In the genomic region with DNA sequence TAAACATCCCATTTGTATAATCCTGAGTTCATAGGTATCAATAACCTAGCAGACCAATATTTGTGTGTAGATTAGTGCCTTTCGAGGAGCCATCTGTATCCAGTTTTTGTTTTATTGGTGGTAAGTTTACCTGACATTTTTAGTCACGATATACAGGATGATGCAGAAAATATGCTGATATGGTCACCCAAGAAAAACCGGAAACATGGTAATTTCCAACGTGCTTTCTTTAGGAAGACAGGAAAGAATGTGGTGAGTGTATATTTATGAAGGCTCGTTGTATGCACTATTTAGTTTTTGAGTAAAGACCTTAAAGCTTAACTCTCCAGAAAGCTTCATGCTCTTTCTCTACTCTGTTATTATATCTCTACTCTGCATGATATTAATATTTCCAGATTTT, we compare ENCODE assay signal across 23 cellular contexts.
"Had no signal": no experiment of that assay in that cellular context is flagged by ENCODE, and none has a peak within 500 bp of the region (broad histone marks: within the 10 kb centered on the region; RNA-seq: fewer than 3 reads in every experiment).

No MANE protein-coding gene starts in this region.

- H3K4me1 ChIP-seq: esophagus squamous epithelium, gastrocnemius medialis had no signal

- H3K36me3 ChIP-seq: esophagus squamous epithelium, gastrocnemius medialis, heart right ventricle, left lung, lower lobe of right lung had no signal

- H3K27me3 ChIP-seq: esophagus squamous epithelium, gastrocnemius medialis, heart right ventricle, left lung had no signal

- ATAC-seq: esophagus mucosa; gastrocnemius medialis; heart right ventricle; left cardiac atrium; left ventricle myocardium superior; mucosa of descending colon; naive thymus-derived CD8-positive, alpha-beta T cell had no signal

- H3K9me3 ChIP-seq: esophagus squamous epithelium, gastrocnemius medialis, heart right ventricle, left lung, lower lobe of right lung, mucosa of descending colon had no signal

- H3K27ac ChIP-seq: coronary artery, dorsolateral prefrontal cortex, epithelial cell of prostate, esophagus squamous epithelium, gastrocnemius medialis, heart right ventricle, left lung, lower lobe of right lung had no signal

- DNase-seq: dorsolateral prefrontal cortex; effector CD4-positive, alpha-beta T cell; effector memory CD4-positive, alpha-beta T cell; erythroblast; esophagus squamous epithelium; foreskin fibroblast; foreskin melanocyte; gastrocnemius medialis; glutamatergic neuron; head of caudate nucleus; heart right ventricle; hippocampal formation; left cardiac atrium; left lung; left ventricle myocardium superior; lower lobe of right lung; mammary epithelial cell; mucosa of descending colon; naive B cell; naive thymus-derived CD8-positive, alpha-beta T cell had no signal

- H3K4me3 ChIP-seq: coronary artery, dorsolateral prefrontal cortex, esophagus squamous epithelium, gastrocnemius medialis, heart right ventricle, left lung, lower lobe of right lung, mucosa of descending colon had no signal
